In the genomic region with DNA sequence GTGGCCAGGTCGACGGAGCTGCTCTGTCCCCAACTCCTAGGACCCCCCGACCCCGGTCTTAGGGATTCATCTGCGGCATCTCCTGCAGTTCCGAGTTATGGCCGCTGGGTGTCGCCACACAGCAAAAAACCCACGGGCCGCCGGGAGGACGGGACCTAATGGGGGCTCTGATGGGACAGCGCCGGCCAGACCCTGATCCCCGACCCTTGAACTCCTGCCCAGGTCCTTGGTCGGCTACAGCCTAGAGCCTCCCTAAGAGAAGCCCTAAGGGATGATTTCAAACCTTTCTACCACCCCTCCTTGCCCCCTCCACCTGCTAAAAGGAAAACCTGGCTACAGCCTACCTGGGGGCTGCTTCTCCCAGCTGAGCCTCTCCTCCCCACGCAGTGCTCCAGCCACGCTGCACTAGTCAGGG, we compare ENCODE assay signal across 8 cellular contexts. TPM values are rescaled to one million over a fixed set of nuclear protein-coding genes. Genes with fewer than 3 reads are reported as not detected.
DNase-seq lines count a peak whose midpoint lies in the region; ATAC-seq and TF ChIP-seq lines count a peak whose summit lies in the region.

No MANE protein-coding gene starts in this region.

- H3K4me1 ChIP-seq in Peyer's patch = peaks cover 0 to 11% (median 3%) of the 10 kb centered on the region in 4 donors

- H3K36me3 Mint-ChIP-seq in activated naive CD4-positive, alpha-beta T cell treated with anti-CD3 and anti-CD28 coated beads, Interleukin-2, amount 10 ng/mL, durations not matched to agents 7 days and 5 days = no peaks in the 10 kb centered on the region

- no peak for TF ChIP-seq POLR2A in Peyer's patch (IDR thresholded peaks at IDR 0.05)

- H3K9me3 ChIP-seq in Peyer's patch = no peaks in the 10 kb centered on the region

- H3K27me3 ChIP-seq in Peyer's patch = no peaks in the 10 kb centered on the region

- intact Hi-C loops in left ventricle myocardium superior (cut with micrococcal nuclease) = loop anchor here (10.0 kb wide), 1 partner anchor 147 kb away; no protein-coding TSS in a partner anchor

- DNase-seq in NCI-H1417 (lab: John Stamatoyannopoulos, UW) (peak; percentile 32 to 60 (median 42)), NCI-H1417 treated with DMSO at 0.1 percent for 48 hours (lab: John Stamatoyannopoulos, UW) (no peak), Peyer's patch (peak; percentile 33 to 75 (median 70)), left ventricle myocardium superior (peak; percentile 74)
- peak; percentile 68 for DNase-seq in activated naive CD4-positive, alpha-beta T cell treated with anti-CD3 and anti-CD28 coated beads, Interleukin-2, amount 10 ng/mL, durations not matched to agents 7 days and 5 days
- DNase-seq in stimulated activated CD4-positive, alpha-beta T cell treated with anti-CD3 and anti-CD28 coated beads, Interleukin-15, amount 100 ng/mL, for 24 hours = peak; percentile 59

- H3K36me3 ChIP-seq in Peyer's patch = no peaks in the 10 kb centered on the region

- H3K4me3 ChIP-seq in Peyer's patch = no peak overlapping the region

- H3K9me3 Mint-ChIP-seq in activated naive CD4-positive, alpha-beta T cell treated with anti-CD3 and anti-CD28 coated beads, Interleukin-2, amount 10 ng/mL, durations not matched to agents 7 days and 5 days = no peaks in the 10 kb centered on the region

- ATAC-seq in left ventricle myocardium superior = peak; percentile 30
- ATAC-seq in GM18873 (IDR thresholded peaks at IDR 0.05; ENCODE audit: low FRiP score, unreplicated experiment) = no peak
- ATAC-seq in GM18511 (IDR thresholded peaks at IDR 0.05; ENCODE audit: unreplicated experiment) = no peak

- peak; percentile 74 to 96 (median 86) for TF ChIP-seq CTCF in Peyer's patch (IDR thresholded peaks at IDR 0.05)

- no peak overlapping the region for H3K27ac ChIP-seq in Peyer's patch

- no peak overlapping the region for H3K4me3 Mint-ChIP-seq in activated naive CD4-positive, alpha-beta T cell treated with anti-CD3 and anti-CD28 coated beads, Interleukin-2, amount 10 ng/mL, durations not matched to agents 7 days and 5 days

- peaks cover 7% of the 10 kb centered on the region for H3K4me1 Mint-ChIP-seq in activated naive CD4-positive, alpha-beta T cell treated with anti-CD3 and anti-CD28 coated beads, Interleukin-2, amount 10 ng/mL, durations not matched to agents 7 days and 5 days

- no peak overlapping the region for H3K27ac Mint-ChIP-seq in activated naive CD4-positive, alpha-beta T cell treated with anti-CD3 and anti-CD28 coated beads, Interleukin-2, amount 10 ng/mL, durations not matched to agents 7 days and 5 days

- CTCF ChIA-PET in activated naive CD4-positive, alpha-beta T cell treated with anti-CD3 and anti-CD28 coated beads, Interleukin-2, amount 10 ng/mL, durations not matched to agents 7 days and 5 days (lab: Charles Lee) = interaction anchor here (0.8 to 9.2 kb wide), 17 partner anchors 8 to 426 kb away, joined by 3 to 141 read pairs (median 4); no protein-coding TSS in a partner anchor

- H3K27me3 Mint-ChIP-seq in activated naive CD4-positive, alpha-beta T cell treated with anti-CD3 and anti-CD28 coated beads, Interleukin-2, amount 10 ng/mL, durations not matched to agents 7 days and 5 days = peaks cover 3% of the 10 kb centered on the region

RNA-seq across cellular contexts. Expression of a gene that starts 30.8 kb away (rescaled TPM):
- total RNA-seq in Peyer's patch (1 to 10 TPM in 1 of 4 donors, under 1 TPM in 1, not detected in 2; 0.35 to 2.5 TPM), left ventricle myocardium superior (0.45 TPM)

RNA-seq across cellular contexts. Expression of a gene that starts 47.8 kb away (rescaled TPM):
- 10 to 100 TPM; 54.5 to 92.4 (median 70.5) TPM for total RNA-seq in Peyer's patch
- total RNA-seq in left ventricle myocardium superior = 32.6 TPM

RNA-seq across cellular contexts. Expression of a gene that starts 48.0 kb away (rescaled TPM):
- 100 to 1,000 TPM in 1 of 4 donors, 10 to 100 TPM in 3; 45.9 to 125 (median 79.9) TPM for total RNA-seq in Peyer's patch
- total RNA-seq in left ventricle myocardium superior = 41.5 TPM
